In the genomic region with DNA sequence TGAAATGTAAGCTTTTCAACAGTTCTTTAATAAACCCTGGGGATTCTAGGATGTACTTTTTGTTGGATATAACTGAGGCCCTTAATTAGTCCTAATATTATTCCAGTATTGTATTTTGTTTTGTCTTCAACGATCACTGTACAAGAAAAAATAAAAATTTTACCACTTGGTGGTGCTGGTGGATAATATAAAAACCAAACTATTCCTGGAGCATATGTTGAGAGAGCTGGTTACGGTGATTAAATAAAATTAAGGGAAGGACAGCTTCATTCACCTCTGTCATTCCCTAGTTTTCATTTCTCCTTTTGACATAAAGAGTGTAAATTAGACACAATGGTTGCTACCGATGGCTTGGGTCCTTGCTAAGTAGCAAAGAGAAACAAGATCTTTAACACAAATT, we compare ENCODE assay signal across 2 cellular contexts.
TF ChIP-seq lines count a peak whose summit lies in the region.

No MANE protein-coding gene starts in this region.

TF ChIP-seq in HCT116, 20 proteins besides CTCF, POLR2A, EP300 and RAD21 (continued from another document):
- TF ChIP-seq, protein P1, sequence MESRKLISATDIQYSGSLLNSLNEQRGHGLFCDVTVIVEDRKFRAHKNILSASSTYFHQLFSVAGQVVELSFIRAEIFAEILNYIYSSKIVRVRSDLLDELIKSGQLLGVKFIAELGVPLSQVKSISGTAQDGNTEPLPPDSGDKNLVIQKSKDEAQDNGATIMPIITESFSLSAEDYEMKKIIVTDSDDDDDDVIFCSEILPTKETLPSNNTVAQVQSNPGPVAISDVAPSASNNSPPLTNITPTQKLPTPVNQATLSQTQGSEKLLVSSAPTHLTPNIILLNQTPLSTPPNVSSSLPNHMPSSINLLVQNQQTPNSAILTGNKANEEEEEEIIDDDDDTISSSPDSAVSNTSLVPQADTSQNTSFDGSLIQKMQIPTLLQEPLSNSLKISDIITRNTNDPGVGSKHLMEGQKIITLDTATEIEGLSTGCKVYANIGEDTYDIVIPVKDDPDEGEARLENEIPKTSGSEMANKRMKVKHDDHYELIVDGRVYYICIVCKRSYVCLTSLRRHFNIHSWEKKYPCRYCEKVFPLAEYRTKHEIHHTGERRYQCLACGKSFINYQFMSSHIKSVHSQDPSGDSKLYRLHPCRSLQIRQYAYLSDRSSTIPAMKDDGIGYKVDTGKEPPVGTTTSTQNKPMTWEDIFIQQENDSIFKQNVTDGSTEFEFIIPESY (IDR thresholded peaks at IDR 0.05; ENCODE audit: extremely low read depth, insufficient replicate concordance, low read length): no peak
- no peak for TF ChIP-seq CEBPB (IDR thresholded peaks at IDR 0.05; ENCODE audit: low read depth)
- no peak for TF ChIP-seq MAX (IDR thresholded peaks at IDR 0.05)
- TF ChIP-seq FOSL1 (IDR thresholded peaks at IDR 0.05; ENCODE audit: low read depth): no peak
- no peak for TF ChIP-seq POLR2AphosphoS5 (IDR thresholded peaks at IDR 0.05; ENCODE audit: low read depth, low read length)
- TF ChIP-seq SIN3A (IDR thresholded peaks at IDR 0.05; ENCODE audit: low read depth): no peak
- TF ChIP-seq, protein P2, sequence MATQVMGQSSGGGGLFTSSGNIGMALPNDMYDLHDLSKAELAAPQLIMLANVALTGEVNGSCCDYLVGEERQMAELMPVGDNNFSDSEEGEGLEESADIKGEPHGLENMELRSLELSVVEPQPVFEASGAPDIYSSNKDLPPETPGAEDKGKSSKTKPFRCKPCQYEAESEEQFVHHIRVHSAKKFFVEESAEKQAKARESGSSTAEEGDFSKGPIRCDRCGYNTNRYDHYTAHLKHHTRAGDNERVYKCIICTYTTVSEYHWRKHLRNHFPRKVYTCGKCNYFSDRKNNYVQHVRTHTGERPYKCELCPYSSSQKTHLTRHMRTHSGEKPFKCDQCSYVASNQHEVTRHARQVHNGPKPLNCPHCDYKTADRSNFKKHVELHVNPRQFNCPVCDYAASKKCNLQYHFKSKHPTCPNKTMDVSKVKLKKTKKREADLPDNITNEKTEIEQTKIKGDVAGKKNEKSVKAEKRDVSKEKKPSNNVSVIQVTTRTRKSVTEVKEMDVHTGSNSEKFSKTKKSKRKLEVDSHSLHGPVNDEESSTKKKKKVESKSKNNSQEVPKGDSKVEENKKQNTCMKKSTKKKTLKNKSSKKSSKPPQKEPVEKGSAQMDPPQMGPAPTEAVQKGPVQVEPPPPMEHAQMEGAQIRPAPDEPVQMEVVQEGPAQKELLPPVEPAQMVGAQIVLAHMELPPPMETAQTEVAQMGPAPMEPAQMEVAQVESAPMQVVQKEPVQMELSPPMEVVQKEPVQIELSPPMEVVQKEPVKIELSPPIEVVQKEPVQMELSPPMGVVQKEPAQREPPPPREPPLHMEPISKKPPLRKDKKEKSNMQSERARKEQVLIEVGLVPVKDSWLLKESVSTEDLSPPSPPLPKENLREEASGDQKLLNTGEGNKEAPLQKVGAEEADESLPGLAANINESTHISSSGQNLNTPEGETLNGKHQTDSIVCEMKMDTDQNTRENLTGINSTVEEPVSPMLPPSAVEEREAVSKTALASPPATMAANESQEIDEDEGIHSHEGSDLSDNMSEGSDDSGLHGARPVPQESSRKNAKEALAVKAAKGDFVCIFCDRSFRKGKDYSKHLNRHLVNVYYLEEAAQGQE (IDR thresholded peaks at IDR 0.05; ENCODE audit: low read depth): no peak
- TF ChIP-seq SP1 (IDR thresholded peaks at IDR 0.05; ENCODE audit: low read depth): no peak
- TF ChIP-seq ELF1 (IDR thresholded peaks at IDR 0.05; ENCODE audit: borderline replicate concordance, low read depth): no peak
- no peak for TF ChIP-seq SRF (IDR thresholded peaks at IDR 0.05; ENCODE audit: low read depth)
- TF ChIP-seq ATF3 (IDR thresholded peaks at IDR 0.05): no peak

TF ChIP-seq in GM12878, 131 proteins besides CTCF, POLR2A, EP300 and RAD21 (continued from another document):
- TF ChIP-seq MLLT1 (IDR thresholded peaks at IDR 0.05) (no peak), SMC3 (IDR thresholded peaks at IDR 0.05; ENCODE audit: borderline replicate concordance, low read length) (peak; percentile 22; the same call in 1 of the 2 replicates)
